In genomic region chr17:60154616-60155426, GRCh38 we compare ENCODE assay signal across 11 cellular contexts. TPM values are rescaled to one million over a fixed set of nuclear protein-coding genes. Genes with fewer than 3 reads are reported as not detected.
DNase-seq lines count a peak whose midpoint lies in the region; ATAC-seq and TF ChIP-seq lines count a peak whose summit lies in the region.
"Had no signal": no experiment of that assay in that cellular context is flagged by ENCODE, and none has a peak within 500 bp of the region (broad histone marks: within the 10 kb centered on the region; RNA-seq: fewer than 3 reads in every experiment).

No MANE protein-coding gene starts in this region.

- DNase-seq in GM04503 (ENCODE audit: low read depth): peak; percentile 66
- DNase-seq in T1000 (lab: John Stamatoyannopoulos, UW): peak; percentile 77
- peak; percentile 31 for DNase-seq in fibroblast of villous mesenchyme (ENCODE audit: low read depth)
- DNase-seq in skeletal muscle cell (ENCODE audit: low read depth): peak; percentile 79
- DNase-seq: erythroblast, NCI-H1930 had no signal

- H3K36me3 Mint-ChIP-seq in stimulated activated memory B cell treated with anti-CD40 and anti-IgM and Interleukin-4, amounts not matched to agents 10 μg/mL and 1 μg/mL and 100 μg/mL, for 72 hours: no peaks in the 10 kb centered on the region

- no peak overlapping the region for H3K4me3 Mint-ChIP-seq in stimulated activated memory B cell treated with anti-CD40 and anti-IgM and Interleukin-4, amounts not matched to agents 10 μg/mL and 1 μg/mL and 100 μg/mL, for 72 hours

- peaks cover 11% of the 10 kb centered on the region for H3K4me1 Mint-ChIP-seq in stimulated activated memory B cell treated with anti-CD40 and anti-IgM and Interleukin-4, amounts not matched to agents 10 μg/mL and 1 μg/mL and 100 μg/mL, for 72 hours

- H3K27me3 Mint-ChIP-seq in stimulated activated memory B cell treated with anti-CD40 and anti-IgM and Interleukin-4, amounts not matched to agents 10 μg/mL and 1 μg/mL and 100 μg/mL, for 72 hours: peaks cover 91% of the 10 kb centered on the region

- no peak for TF ChIP-seq CTCF in fibroblast of villous mesenchyme (IDR thresholded peaks at IDR 0.05; ENCODE audit: insufficient read depth, low read depth, low read length)

- H3K9me3 Mint-ChIP-seq in stimulated activated memory B cell treated with anti-CD40 and anti-IgM and Interleukin-4, amounts not matched to agents 10 μg/mL and 1 μg/mL and 100 μg/mL, for 72 hours: no peaks in the 10 kb centered on the region

- ATAC-seq in GM21619 (IDR thresholded peaks at IDR 0.05; ENCODE audit: unreplicated experiment) (no peak), HG03139 (IDR thresholded peaks at IDR 0.05; ENCODE audit: unreplicated experiment) (no peak), HG03045 (IDR thresholded peaks at IDR 0.05; ENCODE audit: unreplicated experiment) (no peak)
- no peak for ATAC-seq in stimulated activated memory B cell treated with anti-CD40 and anti-IgM and Interleukin-4, amounts not matched to agents 10 μg/mL and 1 μg/mL and 100 μg/mL, for 72 hours

- H3K4me3 ChIP-seq in fibroblast of villous mesenchyme (ENCODE audit: low read depth, low read length) (no peak overlapping the region), skeletal muscle cell (ENCODE audit: low read depth, low read length) (no peak overlapping the region)

- H3K27ac Mint-ChIP-seq in stimulated activated memory B cell treated with anti-CD40 and anti-IgM and Interleukin-4, amounts not matched to agents 10 μg/mL and 1 μg/mL and 100 μg/mL, for 72 hours: no peak overlapping the region

RNA-seq across cellular contexts. Expression of gene CA4, which starts 5.0 kb away (rescaled TPM):
- total RNA-seq in fibroblast of villous mesenchyme: not detected in 2 replicates
- total RNA-seq: T-helper 1 cell treated with Interleukin-12 subunit alpha and Interleukin-12 subunit beta and Interleukin-4 antibody, amounts not matched to agents 30 ng/mL and 1 ng/mL, for 36 hours had no signal
